In genomic region chr10:96488161-96488935, GRCh38 we compare ENCODE assay signal across 18 cellular contexts. TPM values are rescaled to one million over a fixed set of nuclear protein-coding genes. Genes with fewer than 3 reads are reported as not detected.
DNase-seq lines count a peak whose midpoint lies in the region; ATAC-seq and TF ChIP-seq lines count a peak whose summit lies in the region.
"Had no signal": no experiment of that assay in that cellular context is flagged by ENCODE, and none has a peak within 500 bp of the region (broad histone marks: within the 10 kb centered on the region; RNA-seq: fewer than 3 reads in every experiment).

No MANE protein-coding gene starts in this region.

- H3K9ac ChIP-seq in neuronal stem cell (ENCODE audit: low read depth, low read length, poor library complexity): no peak overlapping the region

- H3K4me3 ChIP-seq in astrocyte of the spinal cord (ENCODE audit: low read depth, low read length): no peak overlapping the region
- H3K4me3 ChIP-seq in neuronal stem cell (ENCODE audit: low read length in 2 of 2): no peak overlapping the region
- H3K4me3 ChIP-seq: Peyer's patch had no signal

- no peaks in the 10 kb centered on the region for H3K9me3 ChIP-seq in neuronal stem cell (replicated peaks in 1 of 2; ENCODE audit: control insufficient read depth in 2 of 2, insufficient read depth in 1 of 2, low read depth in 1 of 2, low read length in 2 of 2)
- H3K9me3 ChIP-seq: Peyer's patch had no signal

- ATAC-seq in stimulated activated memory B cell treated with anti-CD40 and anti-IgM and Interleukin-4, amounts not matched to agents 10 μg/mL and 1 μg/mL and 100 μg/mL, for 72 hours: no peak

- no peaks in the 10 kb centered on the region for H3K4me1 ChIP-seq in neuronal stem cell (ENCODE audit: control insufficient read depth in 2 of 2, insufficient read depth in 1 of 2, low read depth in 1 of 2, low read length in 2 of 2)
- H3K4me1 ChIP-seq: Peyer's patch had no signal

- H3K23ac ChIP-seq in neuronal stem cell (ENCODE audit: low read depth, low read length, poor library complexity): no peak overlapping the region

- H4K91ac ChIP-seq in neuronal stem cell (ENCODE audit: low read depth, low read length, poor library complexity): no peak overlapping the region

- H2BK120ac ChIP-seq in neuronal stem cell (ENCODE audit: low read depth, low read length): no peak overlapping the region

- H3K27ac ChIP-seq in neuronal stem cell (replicated peaks; ENCODE audit: low read length): no peak overlapping the region
- H3K27ac ChIP-seq: C4-2B, Peyer's patch had no signal

- peak overlapping the region; percentile 70 for H3K18ac ChIP-seq in neuronal stem cell (ENCODE audit: low read length)

- H3K27me3 Mint-ChIP-seq in type B pancreatic cell: peaks cover 38% of the 10 kb centered on the region
- H3K27me3 Mint-ChIP-seq in stimulated activated memory B cell treated with anti-CD40 and anti-IgM and Interleukin-4, amounts not matched to agents 10 μg/mL and 1 μg/mL and 100 μg/mL, for 72 hours: no peaks in the 10 kb centered on the region

- peak; percentile 11 for DNase-seq in ACHN
- DNase-seq in HT1080 (ENCODE audit: low read depth): peak; percentile 61
- DNase-seq in astrocyte of the spinal cord (ENCODE audit: low read depth, low spot score): peak; percentile 78
- no peak for DNase-seq in neuronal stem cell (ENCODE audit: low spot score)
- no peak for DNase-seq in type B pancreatic cell (ENCODE audit: extremely low spot score, unreplicated experiment)
- no peak for DNase-seq in SW480 (ENCODE audit: low spot score)
- DNase-seq: DMS 273 treated with DMSO at 0.1 percent for 48 hours, GOT3, Kasumi-1, NCI-H1105 treated with DMSO at 0.1 percent for 48 hours, NCI-H187, NCI-H226, NCI-H524 treated with DMSO at 0.1 percent for 48 hours, Peyer's patch, SHP77 treated with DMSO at 0.1 percent for 48 hours had no signal

- no peaks in the 10 kb centered on the region for H3K79me1 ChIP-seq in neuronal stem cell (ENCODE audit: low read depth, low read length)

- no peaks in the 10 kb centered on the region for H3K9me3 Mint-ChIP-seq in type B pancreatic cell
- no peaks in the 10 kb centered on the region for H3K9me3 Mint-ChIP-seq in stimulated activated memory B cell treated with anti-CD40 and anti-IgM and Interleukin-4, amounts not matched to agents 10 μg/mL and 1 μg/mL and 100 μg/mL, for 72 hours
- H3K9me3 Mint-ChIP-seq: IgD-negative memory B cell had no signal

- H2BK5ac ChIP-seq in neuronal stem cell (ENCODE audit: low read length): no peak overlapping the region

- H2BK15ac ChIP-seq in neuronal stem cell (ENCODE audit: low read length): no peak overlapping the region

- TF ChIP-seq CTCF in astrocyte of the spinal cord (IDR thresholded peaks at IDR 0.05; ENCODE audit: low read depth, low read length) (no peak), type B pancreatic cell (conservative IDR thresholded peaks at IDR 0.05) (no peak)

- no peak overlapping the region for H3K4ac ChIP-seq in neuronal stem cell (ENCODE audit: low read length)

- H2AK5ac ChIP-seq in neuronal stem cell (ENCODE audit: low read depth, low read length): no peak overlapping the region

- H3K36me3 Mint-ChIP-seq in type B pancreatic cell: no peaks in the 10 kb centered on the region
- H3K36me3 Mint-ChIP-seq in stimulated activated memory B cell treated with anti-CD40 and anti-IgM and Interleukin-4, amounts not matched to agents 10 μg/mL and 1 μg/mL and 100 μg/mL, for 72 hours: no peaks in the 10 kb centered on the region

- H3K4me3 Mint-ChIP-seq in type B pancreatic cell: no peak overlapping the region
- no peak overlapping the region for H3K4me3 Mint-ChIP-seq in stimulated activated memory B cell treated with anti-CD40 and anti-IgM and Interleukin-4, amounts not matched to agents 10 μg/mL and 1 μg/mL and 100 μg/mL, for 72 hours
- H3K4me3 Mint-ChIP-seq: IgD-negative memory B cell had no signal

- H3K36me3 ChIP-seq in neuronal stem cell (replicated peaks in 1 of 2; ENCODE audit: control insufficient read depth in 2 of 2, insufficient read depth in 2 of 2, low read length in 2 of 2): no peaks in the 10 kb centered on the region
- H3K36me3 ChIP-seq: Peyer's patch had no signal

- no peak overlapping the region for H2BK12ac ChIP-seq in neuronal stem cell (ENCODE audit: low read length)

- H3K4me1 Mint-ChIP-seq in type B pancreatic cell (ENCODE audit: unreplicated experiment): no peaks in the 10 kb centered on the region
- no peaks in the 10 kb centered on the region for H3K4me1 Mint-ChIP-seq in stimulated activated memory B cell treated with anti-CD40 and anti-IgM and Interleukin-4, amounts not matched to agents 10 μg/mL and 1 μg/mL and 100 μg/mL, for 72 hours
- H3K4me1 Mint-ChIP-seq: IgD-negative memory B cell had no signal

- H3K27me3 ChIP-seq in neuronal stem cell (ENCODE audit: control insufficient read depth in 3 of 3, insufficient read depth in 3 of 3, low read depth in 1 of 3, low read length in 3 of 3): no peaks in the 10 kb centered on the region
- H3K27me3 ChIP-seq: Peyer's patch had no signal

- H3K4me2 ChIP-seq in neuronal stem cell (ENCODE audit: insufficient read depth, low read length, poor library complexity, severe bottlenecking): no peak overlapping the region

- no CpG with 5 or more reads among the region's 14 CpGs for WGBS in neuronal stem cell (ENCODE audit: extremely low coverage in 2 of 2, insufficient read length in 2 of 2, insufficient replicate concordance in 1 of 2), 2 donors

- no peak overlapping the region for H3K14ac ChIP-seq in neuronal stem cell (ENCODE audit: low read length)

- H2AFZ ChIP-seq in neuronal stem cell (ENCODE audit: low read length): no peak overlapping the region

- H4K8ac ChIP-seq in neuronal stem cell (ENCODE audit: low read depth, low read length): no peak overlapping the region

- in situ Hi-C loops in ACHN (cut with HindIII; ENCODE audit: low pct_ligation_motif_present, low pct_unique_long_range_greater_than_20kb, low sequenced_read_pairs): no loop called here
- in situ Hi-C loops in astrocyte of the spinal cord (cut with HindIII; ENCODE audit: low sequenced_read_pairs): no loop called here

- H3K27ac Mint-ChIP-seq in type B pancreatic cell: no peak overlapping the region
- no peak overlapping the region for H3K27ac Mint-ChIP-seq in stimulated activated memory B cell treated with anti-CD40 and anti-IgM and Interleukin-4, amounts not matched to agents 10 μg/mL and 1 μg/mL and 100 μg/mL, for 72 hours

RNA-seq across cellular contexts. Expression of gene TLL2, which starts 25.4 kb away (rescaled TPM):
- total RNA-seq in HT1080 (2014; rRNA removed; shearing (Covaris generic)): under 0.01 and 0.05 TPM in 2 replicates
- 0.19 and 0.29 TPM in 2 replicates for polyA plus RNA-seq in HT1080 (2015; cell fraction: cytosol; rRNA removed)
- polyA plus RNA-seq in HT1080 (2015; cell fraction: nucleus; rRNA removed): 0.20 and 0.40 TPM in 2 replicates
- 0.38 TPM for polyA plus RNA-seq in neuronal stem cell (2013, experiment 1 of 2)
- 0.22 TPM for polyA plus RNA-seq in neuronal stem cell (2013, experiment 2 of 2)
- total RNA-seq in type B pancreatic cell (ENCODE audit: low replicate concordance): 0.55 and 0.85 TPM in 2 replicates

Comparison
In these comparisons a context has a peak if more than half of its experiments do, and no peak if none do; other contexts are left out.
1. DNase-seq: peak in ACHN (single experiment), HT1080 (single experiment) and astrocyte of the spinal cord (single experiment); none in neuronal stem cell (single experiment), type B pancreatic cell (single experiment) and SW480 (single experiment).